ENCODE assay signal across 8 cellular contexts in the genomic region with DNA sequence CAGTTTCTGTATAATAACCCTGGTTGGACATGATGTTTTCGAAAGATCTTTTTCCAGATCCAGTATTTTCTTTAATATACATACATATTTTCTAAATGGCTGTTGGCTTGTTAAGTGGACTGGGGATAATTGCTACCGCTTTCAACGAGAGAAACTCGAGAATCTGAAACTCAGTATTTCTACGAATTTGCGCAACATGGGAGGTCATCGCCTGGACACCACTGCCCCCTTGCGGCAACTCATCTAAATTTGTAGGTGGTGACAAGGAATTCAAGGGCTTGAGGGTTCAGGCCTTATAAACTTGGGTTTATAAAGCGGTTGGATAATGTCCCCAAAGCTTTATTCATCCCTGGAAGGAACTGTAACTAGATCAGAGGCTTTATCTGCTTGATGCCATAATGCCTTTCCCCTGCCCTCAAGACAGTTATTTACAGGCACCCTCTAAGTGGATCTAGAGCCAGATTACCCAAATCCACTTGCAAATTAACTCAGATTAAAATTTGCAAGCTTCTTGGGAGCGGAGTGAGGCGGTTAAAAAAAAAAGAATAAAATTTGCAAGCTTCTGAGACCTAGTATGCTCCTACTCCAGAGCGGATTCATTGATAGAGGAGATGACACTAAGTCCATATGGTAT. TPM values are rescaled to one million over a fixed set of nuclear protein-coding genes. Genes with fewer than 3 reads are reported as not detected.
DNase-seq lines count a peak whose midpoint lies in the region; ATAC-seq, FAIRE-seq and TF ChIP-seq lines count a peak whose summit lies in the region.

No MANE protein-coding gene starts in this region.

- no peaks in the 10 kb centered on the region for H3K36me3 ChIP-seq in testis (ENCODE audit: low read depth, missing control alignments)

- peak; percentile 63 for FAIRE-seq in frontal cortex (lab: Jason Lieb, UNC)

- peaks cover 7% of the 10 kb centered on the region for H3K4me1 ChIP-seq in testis

- DNase-seq in COR-L47 (lab: John Stamatoyannopoulos, UW) (peak; percentile 36), HT-29 (ENCODE audit: low spot score) (peak; percentile 85), RPMI7951 (ENCODE audit: low read depth) (peak; percentile 60), frontal cortex (ENCODE audit: low spot score in 2 of 2) (peak in 1 of 2 donors; percentile 64), omental fat pad (ENCODE audit: low spot score) (peak; percentile 94), testis (peak; percentile 90)
- peak; percentile 46 for DNase-seq in activated effector memory CD4-positive, alpha-beta T cell treated with Interleukin-2 at 50 U/mL for 16 hours

- no peaks in the 10 kb centered on the region for H3K27me3 ChIP-seq in testis

- WGBS in testis, 2 donors = 18 to 20% methylated on average over 12 of the region's 12 CpGs

- H3K4me3 ChIP-seq in testis = peak overlapping the region; percentile 5 to 41

- TF ChIP-seq CTCF in omental fat pad (IDR thresholded peaks at IDR 0.05) (peak in 1 of 3 donors; percentile 8), testis (IDR thresholded peaks at IDR 0.05) (peak; percentile 56 to 85 (median 74))

- peak; percentile 43 for ATAC-seq in GM19463 (IDR thresholded peaks at IDR 0.05; ENCODE audit: unreplicated experiment)
- ATAC-seq in omental fat pad (ENCODE audit: low FRiP score) = no peak

- H3K27ac ChIP-seq in testis = no peak overlapping the region

- no peak for TF ChIP-seq POLR2A in testis (IDR thresholded peaks at IDR 0.05)

- H3K9me3 ChIP-seq in testis = no peaks in the 10 kb centered on the region

- intact Hi-C loops in testis (cut with DNase I; ENCODE audit: low total_unique reads) = loop anchor here (5.0 kb wide), 1 partner anchor 379 kb away; no protein-coding TSS in a partner anchor

RNA-seq across cellular contexts. Expression of a gene that starts 21.3 kb away (rescaled TPM):
- not detected in 2 replicates for total RNA-seq in HT-29 (2014; rRNA removed; shearing (Covaris generic))
- not detected in 2 replicates for total RNA-seq in RPMI7951 (2014; rRNA removed; shearing (Covaris generic))
- total RNA-seq in frontal cortex = not detected
- total RNA-seq in omental fat pad = not detected
- total RNA-seq in testis = not detected
- polyA plus RNA-seq in testis (ENCODE audit: insufficient read depth, low read depth, low replicate concordance) = 0.66 TPM

RNA-seq across cellular contexts. Expression of a gene that starts 37.9 kb away (rescaled TPM):
- total RNA-seq in HT-29 (2014; rRNA removed; shearing (Covaris generic)) = not detected in 2 replicates
- total RNA-seq in RPMI7951 (2014; rRNA removed; shearing (Covaris generic)) = not detected in 2 replicates
- 1.2 TPM for total RNA-seq in frontal cortex
- not detected for total RNA-seq in omental fat pad
- under 1 TPM; 0.56 to 0.71 TPM for total RNA-seq in testis
- polyA plus RNA-seq in testis (ENCODE audit: insufficient read depth, low read depth, low replicate concordance) = 0.47 TPM
